Comparison of ENCODE assay signal across 1 cellular context in genomic region chr1:9293512-9294439, GRCh38.
A peak's percentile ranks its signal among the peaks of the same experiment; 100 is the strongest.
TF ChIP-seq lines count a peak whose summit lies in the region.

No MANE protein-coding gene starts in this region.

TF ChIP-seq in HEK293, 187 proteins besides CTCF, POLR2A, EP300 and RAD21 (continued from another document and continues in another):
- TF ChIP-seq ZNF157 (tag by site-specific recombination; IDR thresholded peaks at IDR 0.05) = 0 out of 2 replicates have a peak, but pooled peaks have one; percentile 37
- no peak for TF ChIP-seq MEIS1 (CRISPR knock-in tag; IDR thresholded peaks at IDR 0.05; ENCODE audit: borderline replicate concordance)
- TF ChIP-seq ZNF23 (tag by site-specific recombination; IDR thresholded peaks at IDR 0.05; ENCODE audit: borderline replicate concordance) = no peak
- TF ChIP-seq HOXA7 (CRISPR knock-in tag; IDR thresholded peaks at IDR 0.05; ENCODE audit: borderline replicate concordance) = no peak
- TF ChIP-seq PRDM4 (tag by site-specific recombination; IDR thresholded peaks at IDR 0.05) = no peak
- no peak for TF ChIP-seq SCRT1 (tag by site-specific recombination; IDR thresholded peaks at IDR 0.05; ENCODE audit: borderline replicate concordance)
- peak; percentile 60; the same call in 1 of the 2 replicates for TF ChIP-seq KLF8 (tag by site-specific recombination; IDR thresholded peaks at IDR 0.05)
- TF ChIP-seq ZSCAN4 (tag by site-specific recombination; IDR thresholded peaks at IDR 0.05) = peak; percentile 98
- TF ChIP-seq ZNF140 (tag by site-specific recombination; IDR thresholded peaks at IDR 0.05) = no peak
- peak; percentile 59; the same call in 1 of the 2 replicates for TF ChIP-seq ZNF398 (tag by site-specific recombination; IDR thresholded peaks at IDR 0.05)
- no peak for TF ChIP-seq ZNF248 (tag by site-specific recombination; IDR thresholded peaks at IDR 0.05)
- 0 out of 2 replicates have a peak, but pooled peaks have one; percentile 28 for TF ChIP-seq ZNF76 (tag by site-specific recombination; IDR thresholded peaks at IDR 0.05; ENCODE audit: borderline replicate concordance, low read depth)
- no peak for TF ChIP-seq ZNF214 (tag by site-specific recombination; IDR thresholded peaks at IDR 0.05; ENCODE audit: borderline replicate concordance)
- TF ChIP-seq ZNF426 (tag by site-specific recombination; IDR thresholded peaks at IDR 0.05) = no peak
- TF ChIP-seq ZNF837 (tag by site-specific recombination; IDR thresholded peaks at IDR 0.05) = peak; percentile 30; the same call in 1 of the 2 replicates
- peak; percentile 37; the same call in 1 of the 2 replicates for TF ChIP-seq ZNF707 (tag by site-specific recombination; IDR thresholded peaks at IDR 0.05)
- no peak for TF ChIP-seq ZNF114 (tag by site-specific recombination; IDR thresholded peaks at IDR 0.05)
- TF ChIP-seq ZNF18 (tag by site-specific recombination; IDR thresholded peaks at IDR 0.05) = peak; percentile 24; the same call in 1 of the 2 replicates
- no peak for TF ChIP-seq ZNF26 (tag by site-specific recombination; IDR thresholded peaks at IDR 0.05)
- 0 out of 2 replicates have a peak, but pooled peaks have one; percentile 19 for TF ChIP-seq SP2 (tag by site-specific recombination; IDR thresholded peaks at IDR 0.05)
- no peak for TF ChIP-seq ZNF223 (tag by site-specific recombination; IDR thresholded peaks at IDR 0.05)
- TF ChIP-seq REPIN1 (tag by site-specific recombination; IDR thresholded peaks at IDR 0.05; ENCODE audit: low read depth) = no peak
- peak; percentile 65; the same call in 1 of the 2 replicates for TF ChIP-seq EGR2 (tag by site-specific recombination; IDR thresholded peaks at IDR 0.05; ENCODE audit: low read depth)
- no peak for TF ChIP-seq ZNF138 (tag by site-specific recombination; IDR thresholded peaks at IDR 0.05; ENCODE audit: borderline replicate concordance)
- TF ChIP-seq ZNF416 (tag by site-specific recombination; IDR thresholded peaks at IDR 0.05) = no peak
- peak; percentile 55; the same call in 1 of the 2 replicates for TF ChIP-seq ZBTB20 (tag by site-specific recombination; IDR thresholded peaks at IDR 0.05)
- no peak; the same call in 1 of the 2 replicates for TF ChIP-seq ZNF785 (tag by site-specific recombination; IDR thresholded peaks at IDR 0.05)
- peak; percentile 19; the same call in 1 of the 2 replicates for TF ChIP-seq KLF17 (tag by site-specific recombination; IDR thresholded peaks at IDR 0.05)
- no peak for TF ChIP-seq ZNF777 (tag by site-specific recombination; IDR thresholded peaks at IDR 0.05; ENCODE audit: borderline replicate concordance)
- TF ChIP-seq ZNF211 (tag by site-specific recombination; IDR thresholded peaks at IDR 0.05; ENCODE audit: low read depth) = no peak
- TF ChIP-seq ZNF37A (tag by site-specific recombination; IDR thresholded peaks at IDR 0.05) = no peak
- no peak for TF ChIP-seq PRDM6 (tag by site-specific recombination; IDR thresholded peaks at IDR 0.05)
- TF ChIP-seq ZIC2 (tag by site-specific recombination; IDR thresholded peaks at IDR 0.05) = peak; percentile 78
- TF ChIP-seq INSM2 (tag by site-specific recombination; IDR thresholded peaks at IDR 0.05) = peak; percentile 45; the same call in 1 of the 2 replicates
- TF ChIP-seq ZNF19 (tag by site-specific recombination; IDR thresholded peaks at IDR 0.05; ENCODE audit: low read depth) = no peak
- no peak for TF ChIP-seq ZNF626 (tag by site-specific recombination; IDR thresholded peaks at IDR 0.05)
- no peak for TF ChIP-seq PRDM1 (tag by site-specific recombination; IDR thresholded peaks at IDR 0.05)
- no peak for TF ChIP-seq ZNF830 (tag by site-specific recombination; IDR thresholded peaks at IDR 0.05; ENCODE audit: low read depth)
- TF ChIP-seq GLIS2 (tag by site-specific recombination; IDR thresholded peaks at IDR 0.05) = peak; percentile 59
- TF ChIP-seq MYNN (tag by site-specific recombination; IDR thresholded peaks at IDR 0.05; ENCODE audit: borderline replicate concordance) = peak; percentile 64; the same call in 1 of the 2 replicates
- peak; percentile 97 for TF ChIP-seq ZNF2 (tag by site-specific recombination; IDR thresholded peaks at IDR 0.05)
- no peak for TF ChIP-seq ZNF175 (tag by site-specific recombination; IDR thresholded peaks at IDR 0.05)
- TF ChIP-seq BCL11A (tag by site-specific recombination; IDR thresholded peaks at IDR 0.05; ENCODE audit: low read depth) = no peak; the same call in 1 of the 2 replicates
- TF ChIP-seq ZNF521 (tag by site-specific recombination; IDR thresholded peaks at IDR 0.05) = no peak; the same call in 1 of the 2 replicates
- no peak for TF ChIP-seq ZNF610 (tag by site-specific recombination; IDR thresholded peaks at IDR 0.05; ENCODE audit: borderline replicate concordance)
- peak; percentile 59 for TF ChIP-seq ZNF792 (tag by site-specific recombination; IDR thresholded peaks at IDR 0.05)
- TF ChIP-seq ZFP69B (tag by site-specific recombination; IDR thresholded peaks at IDR 0.05) = peak; percentile 72
- no peak for TF ChIP-seq GLI4 (tag by site-specific recombination; IDR thresholded peaks at IDR 0.05)
- peak; percentile 25; the same call in 1 of the 2 replicates for TF ChIP-seq ZNF423 (tag by site-specific recombination; IDR thresholded peaks at IDR 0.05)
- TF ChIP-seq YY1 (tag by site-specific recombination; IDR thresholded peaks at IDR 0.05) = no peak; the same call in 1 of the 2 replicates
- TF ChIP-seq WT1 (tag by site-specific recombination; IDR thresholded peaks at IDR 0.05) = 0 out of 2 replicates have a peak, but pooled peaks have one; percentile 37
- peak; percentile 81; the same call in 1 of the 2 replicates for TF ChIP-seq ZNF639 (tag by site-specific recombination; IDR thresholded peaks at IDR 0.05)
- TF ChIP-seq ZSCAN16 (tag by site-specific recombination; IDR thresholded peaks at IDR 0.05) = peak; percentile 54; the same call in 1 of the 2 replicates
- no peak for TF ChIP-seq ZEB2 (tag by site-specific recombination; IDR thresholded peaks at IDR 0.05)
- peak; percentile 67 for TF ChIP-seq GLIS1 (tag by site-specific recombination; IDR thresholded peaks at IDR 0.05)
